ENCODE assay signal across 9 cellular contexts in genomic region chr7:137961200-137962177, GRCh38. TPM values are rescaled to one million over a fixed set of nuclear protein-coding genes. Genes with fewer than 3 reads are reported as not detected.
DNase-seq lines count a peak whose midpoint lies in the region; ATAC-seq and TF ChIP-seq lines count a peak whose summit lies in the region.
"Had no signal": no experiment of that assay in that cellular context is flagged by ENCODE, and none has a peak within 500 bp of the region (broad histone marks: within the 10 kb centered on the region; RNA-seq: fewer than 3 reads in every experiment).

No MANE protein-coding gene starts in this region.

- H3K36me3 ChIP-seq in GM23338 (ENCODE audit: insufficient read depth): no peaks in the 10 kb centered on the region

- 0 out of 2 replicates have a peak, but pooled peaks cover 8% of the 10 kb centered on the region for H4K20me1 ChIP-seq in GM23338 (replicated peaks; ENCODE audit: insufficient read depth)

- H3K79me2 ChIP-seq in GM23338 (replicated peaks; ENCODE audit: insufficient read depth): peaks cover 76% of the 10 kb centered on the region

- H3K27ac Mint-ChIP-seq in memory B cell: no peak overlapping the region
- no peak overlapping the region for H3K27ac Mint-ChIP-seq in GM23338

- in situ Hi-C loops in GM13976 (cut with MboI; ENCODE audit: low sequenced_read_pairs, unreplicated experiment): no loop called here

- no peaks in the 10 kb centered on the region for H3K27me3 ChIP-seq in GM23338 (ENCODE audit: insufficient read depth)

- DNase-seq in GM13976 (ENCODE audit: low spot score): peak; percentile 72
- peak; percentile 66 for DNase-seq in MV-4-11 (lab: John Stamatoyannopoulos, UW)
- no peak for DNase-seq in memory B cell (ENCODE audit: low spot score in 2 of 2)
- DNase-seq in GM23338 (ENCODE audit: low spot score): no peak
- DNase-seq in Ammon's horn (ENCODE audit: low spot score): no peak
- DNase-seq in omental fat pad (ENCODE audit: low spot score): no peak
- DNase-seq in NCI-H2171 treated with DMSO at 0.1 percent for 48 hours (lab: John Stamatoyannopoulos, UW): no peak
- DNase-seq: hippocampal formation had no signal

- no peaks in the 10 kb centered on the region for H3K9me3 Mint-ChIP-seq in memory B cell
- H3K9me3 Mint-ChIP-seq in GM23338: no peaks in the 10 kb centered on the region

- peaks cover 2% of the 10 kb centered on the region; the same call in 1 of the 2 replicates for H3K9me2 ChIP-seq in GM23338 (ENCODE audit: insufficient read depth)

- TF ChIP-seq CTCF in GM13976 (IDR thresholded peaks at IDR 0.05; ENCODE audit: borderline replicate concordance, control extremely low read depth, extremely low read depth, insufficient read depth, missing control alignments): no peak
- TF ChIP-seq CTCF in GM23338 (conservative IDR thresholded peaks at IDR 0.05; ENCODE audit: low read depth in 2 of 2): no peak
- no peak for TF ChIP-seq CTCF in omental fat pad (IDR thresholded peaks at IDR 0.05)

- no peak overlapping the region for H3K27ac ChIP-seq in GM23338 (ENCODE audit: low read depth)

- H3K27me3 Mint-ChIP-seq in memory B cell: no peaks in the 10 kb centered on the region
- H3K27me3 Mint-ChIP-seq in GM23338 (ENCODE audit: insufficient read depth, low read depth, poor library complexity): peaks cover 2% of the 10 kb centered on the region

- peaks cover 6% of the 10 kb centered on the region for H3K36me3 Mint-ChIP-seq in memory B cell
- peaks cover 16% of the 10 kb centered on the region for H3K36me3 Mint-ChIP-seq in GM23338 (ENCODE audit: low read depth)

- H3K4me1 Mint-ChIP-seq in memory B cell (peaks cover 12% of the 10 kb centered on the region), GM23338 (peaks cover 17% of the 10 kb centered on the region)

- H3K4me3 Mint-ChIP-seq in memory B cell: no peak overlapping the region
- no peak overlapping the region for H3K4me3 Mint-ChIP-seq in GM23338

- H3K4me3 ChIP-seq in GM23338: no peak overlapping the region

- no peak overlapping the region for H3K4me2 ChIP-seq in GM23338

- no peak overlapping the region for H2AFZ ChIP-seq in GM23338

- no peaks in the 10 kb centered on the region for H3F3A ChIP-seq in GM23338 (replicated peaks; ENCODE audit: low read depth)

- ATAC-seq in GM21619 (IDR thresholded peaks at IDR 0.05; ENCODE audit: unreplicated experiment) (peak; percentile 71), memory B cell (ENCODE audit: low read depth) (peak; percentile 43), GM23338 (no peak), omental fat pad (ENCODE audit: low FRiP score) (no peak)

- H3K4me1 ChIP-seq in GM23338 (ENCODE audit: insufficient read depth): peaks cover 5% of the 10 kb centered on the region

TF ChIP-seq in GM23338, 12 proteins besides CTCF, POLR2A, EP300 and RAD21 (continues in another document):
- TF ChIP-seq EZH2 (IDR thresholded peaks at IDR 0.05; ENCODE audit: low read depth, unreplicated experiment): no peak
- TF ChIP-seq NANOG (IDR thresholded peaks at IDR 0.05; ENCODE audit: borderline replicate concordance): no peak
- no peak for TF ChIP-seq CREB1 (CRISPR knock-in tag; IDR thresholded peaks at IDR 0.05; ENCODE audit: low read depth)
- no peak for TF ChIP-seq ZNF462 (CRISPR knock-in tag; IDR thresholded peaks at IDR 0.05)
- TF ChIP-seq ETS1 (IDR thresholded peaks at IDR 0.05): no peak
- TF ChIP-seq POLR2AphosphoS5 (IDR thresholded peaks at IDR 0.05; ENCODE audit: low read depth): no peak
- TF ChIP-seq ZNF331 (CRISPR knock-in tag; IDR thresholded peaks at IDR 0.05; ENCODE audit: low read depth): no peak
- no peak for TF ChIP-seq JUNB (IDR thresholded peaks at IDR 0.05; ENCODE audit: unreplicated experiment)
- TF ChIP-seq STAT1 (IDR thresholded peaks at IDR 0.05; ENCODE audit: unreplicated experiment): no peak

RNA-seq across cellular contexts. Expression of gene CREB3L2, which starts 40.4 kb away (rescaled TPM):
- 27.1 and 29.3 TPM in 2 replicates for total RNA-seq in GM23338 (2014; rRNA removed; shearing (Covaris generic))
- polyA plus RNA-seq in GM23338 (2016; fragmentation: Nextera tagmentation; extraction: Ambion mirVana): 12.2 and 14.5 TPM in 2 replicates
- 10 to 100 TPM; 35.6 to 50.4 (median 42.8) TPM for total RNA-seq in omental fat pad

Comparison
In these comparisons a context has a peak if more than half of its experiments do, and no peak if none do; other contexts are left out.
1. DNase-seq: peak in GM13976 (single experiment) and MV-4-11 (single experiment); none in memory B cell (0 of 2), GM23338 (single experiment), Ammon's horn (single experiment), omental fat pad (single experiment) and NCI-H2171 treated with DMSO at 0.1 percent for 48 hours (single experiment).
2. ATAC-seq: peak in GM21619 (single experiment) and memory B cell (single experiment); none in GM23338 (single experiment) and omental fat pad (single experiment).